ENCODE assay signal across 9 cellular contexts in genomic region chr17:82358467-82359350, GRCh38. TPM values are rescaled to one million over a fixed set of nuclear protein-coding genes. Genes with fewer than 3 reads are reported as not detected.
DNase-seq lines count a peak whose midpoint lies in the region; TF ChIP-seq lines count a peak whose summit lies in the region.
"Had no signal": no experiment of that assay in that cellular context is flagged by ENCODE, and none has a peak within 500 bp of the region (broad histone marks: within the 10 kb centered on the region; RNA-seq: fewer than 3 reads in every experiment).

TEX19 (plus strand) TSS chr17:82359247; CDS start chr17:82362151, 2,904 bp downstream.

- intact Hi-C loops in thyroid gland (cut with DNase I): loop anchor here (10.0 kb wide), 1 partner anchor 416 kb away; no protein-coding TSS in a partner anchor

- TF ChIP-seq POLR2A in GM18951 (IDR thresholded peaks at IDR 0.05; ENCODE audit: extremely low read depth, insufficient read depth, insufficient read length): peak; percentile 27
- no peak for TF ChIP-seq POLR2A in thyroid gland (IDR thresholded peaks at IDR 0.05)

- no peaks in the 10 kb centered on the region for H3K27me3 ChIP-seq in thyroid gland
- H3K27me3 ChIP-seq: breast epithelium had no signal

- in situ Hi-C loops in GM18951 (cut with MboI; ENCODE audit: low sequenced_read_pairs, unreplicated experiment) (loop anchor here (5.0 kb wide), 1 partner anchor 49 kb away; no protein-coding TSS in a partner anchor), GM13977 (cut with MboI; ENCODE audit: low pct_unique_long_range_greater_than_20kb, low sequenced_read_pairs, unreplicated experiment) (loop anchor here (10.0 kb wide), 1 partner anchor 196 kb away; no protein-coding TSS in a partner anchor)

- no peaks in the 10 kb centered on the region for H3K9me3 ChIP-seq in thyroid gland
- H3K9me3 ChIP-seq: breast epithelium had no signal

- DNase-seq in COLO668 (lab: John Stamatoyannopoulos, UW; ENCODE audit: unreplicated experiment) (peak; percentile 21), NCI-H526 treated with DMSO at 0.1 percent for 48 hours (lab: John Stamatoyannopoulos, UW) (peak; percentile 42), choroid plexus epithelial cell (ENCODE audit: low read depth) (no peak), thyroid gland (no peak), GM13977 (ENCODE audit: low spot score) (no peak), NCI-H1048 (lab: John Stamatoyannopoulos, UW) (no peak)
- DNase-seq in activated CD4-positive, alpha-beta T cell treated with anti-CD3 and anti-CD28 coated beads, Interleukin-2, amount 50 U/mL, for 48 hours: no peak

- no peak within 1 kb of the TSS for H3K4me3 ChIP-seq in choroid plexus epithelial cell (ENCODE audit: low read depth, low read length)
- H3K4me3 ChIP-seq in thyroid gland (replicated peaks in 1 of 3): no peak within 1 kb of the TSS
- H3K4me3 ChIP-seq: breast epithelium had no signal

- H3K4me1 ChIP-seq in thyroid gland: peaks cover 12 to 27% of the 10 kb centered on the region in 2 donors

- H3K27ac ChIP-seq in thyroid gland: no peak within 1 kb of the TSS
- H3K27ac ChIP-seq: breast epithelium had no signal

- no peaks in the 10 kb centered on the region for H3K36me3 ChIP-seq in thyroid gland
- H3K36me3 ChIP-seq: breast epithelium had no signal

- TF ChIP-seq CTCF in choroid plexus epithelial cell (conservative IDR thresholded peaks at IDR 0.05; ENCODE audit: low read depth, low read length) (peak; percentile 2), thyroid gland (IDR thresholded peaks at IDR 0.05) (no peak), GM13977 (IDR thresholded peaks at IDR 0.05; ENCODE audit: extremely low read depth, insufficient read depth, missing control alignments) (no peak)

- 76 to 81% methylated on average over 21 of the region's 21 CpGs for WGBS in thyroid gland, 2 donors

RNA-seq across cellular contexts. Expression of gene TEX19, which starts in this region (rescaled TPM):
- total RNA-seq in thyroid gland: under 1 TPM in 1 of 4 donors, not detected in 3; 0.54 TPM
- total RNA-seq: breast epithelium had no signal

Comparison
In these comparisons a context has a peak if more than half of its experiments do, and no peak if none do; other contexts are left out.
1. DNase-seq: peak in COLO668 (single experiment) and NCI-H526 treated with DMSO at 0.1 percent for 48 hours (single experiment); none in choroid plexus epithelial cell (single experiment), thyroid gland (0 of 2), GM13977 (single experiment), NCI-H1048 (single experiment) and activated CD4-positive, alpha-beta T cell treated with anti-CD3 and anti-CD28 coated beads, Interleukin-2, amount 50 U/mL, for 48 hours (0 of 2).